ENCODE assay signal across 18 cellular contexts in genomic region chr3:181735921-181736320, GRCh38. TPM values are rescaled to one million over a fixed set of nuclear protein-coding genes. Genes with fewer than 3 reads are reported as not detected.
"Had no signal": no experiment of that assay in that cellular context is flagged by ENCODE, and none has a peak within 500 bp of the region (broad histone marks: within the 10 kb centered on the region; RNA-seq: fewer than 3 reads in every experiment).

No MANE protein-coding gene starts in this region.

- H3K4me1 Mint-ChIP-seq: activated naive CD4-positive, alpha-beta T cell treated with anti-CD3 and anti-CD28 coated beads, Interleukin-2, amount 50 U/mL, for 24 hours; T-helper 17 cell had no signal

- H3K36me3 ChIP-seq: gastroesophageal sphincter, heart right ventricle, neutrophil, suprapubic skin had no signal

- H3K9me3 ChIP-seq: gastroesophageal sphincter, heart right ventricle, neutrophil, suprapubic skin had no signal

- H3K79me2 ChIP-seq: parathyroid adenoma had no signal

- H3K9me3 Mint-ChIP-seq: activated CD8-positive, alpha-beta T cell treated with anti-CD3 and anti-CD28 coated beads for 36 hours; type B pancreatic cell had no signal

- DNase-seq: activated CD4-positive, alpha-beta T cell treated with anti-CD3 and anti-CD28 coated beads for 4 hours; activated CD8-positive, alpha-beta T cell treated with anti-CD3 and anti-CD28 coated beads for 36 hours; activated effector memory CD4-positive, alpha-beta T cell treated with anti-CD3 and anti-CD28 coated beads, Interleukin-2, amount 50 U/mL, for 16 hours; activated T-cell treated with anti-CD3 and anti-CD28 coated beads, Interleukin-2, amount 50 U/mL, for 48 hours; dermis blood vessel endothelial cell; heart right ventricle; mammary epithelial cell; small intestine; stimulated activated CD4-positive, alpha-beta T cell treated with anti-CD3 and anti-CD28 coated beads, Interleukin-4, amount 100 ng/mL, for 24 hours; stimulated activated naive CD4-positive, alpha-beta T cell treated with Interleukin-2 at 50 U/mL for 16 hours; T-helper 17 cell had no signal

- H3K27ac ChIP-seq: gastroesophageal sphincter, heart right ventricle, neutrophil, parathyroid adenoma, suprapubic skin had no signal

- H3K4me1 ChIP-seq: gastroesophageal sphincter, heart right ventricle, parathyroid adenoma, suprapubic skin had no signal

- H3K4me3 ChIP-seq: gastroesophageal sphincter, heart right ventricle, suprapubic skin had no signal

- H2AFZ ChIP-seq: parathyroid adenoma had no signal

- H3K4me3 Mint-ChIP-seq: activated CD8-positive, alpha-beta T cell treated with anti-CD3 and anti-CD28 coated beads for 36 hours; activated naive CD4-positive, alpha-beta T cell treated with anti-CD3 and anti-CD28 coated beads, Interleukin-2, amount 50 U/mL, for 24 hours; T-helper 17 cell; type B pancreatic cell had no signal

- H3K27ac Mint-ChIP-seq: activated CD8-positive, alpha-beta T cell treated with anti-CD3 and anti-CD28 coated beads for 36 hours; activated naive CD4-positive, alpha-beta T cell treated with anti-CD3 and anti-CD28 coated beads, Interleukin-2, amount 50 U/mL, for 24 hours; T-helper 17 cell; type B pancreatic cell had no signal

- H3K36me3 Mint-ChIP-seq: activated naive CD4-positive, alpha-beta T cell treated with anti-CD3 and anti-CD28 coated beads, Interleukin-2, amount 50 U/mL, for 24 hours; type B pancreatic cell had no signal

- ATAC-seq: activated CD8-positive, alpha-beta T cell treated with anti-CD3 and anti-CD28 coated beads for 36 hours; gastroesophageal sphincter; heart right ventricle; left lobe of liver; T-helper 17 cell had no signal

RNA-seq across cellular contexts. Expression of gene SOX2, which starts 24.2 kb away (rescaled TPM):
- total RNA-seq: activated CD8-positive, alpha-beta T cell treated with anti-CD3 and anti-CD28 coated beads for 36 hours; dermis blood vessel endothelial cell; mammary epithelial cell; T-helper 17 cell had no signal
